ENCODE assay signal across 8 cellular contexts in the genomic region with DNA sequence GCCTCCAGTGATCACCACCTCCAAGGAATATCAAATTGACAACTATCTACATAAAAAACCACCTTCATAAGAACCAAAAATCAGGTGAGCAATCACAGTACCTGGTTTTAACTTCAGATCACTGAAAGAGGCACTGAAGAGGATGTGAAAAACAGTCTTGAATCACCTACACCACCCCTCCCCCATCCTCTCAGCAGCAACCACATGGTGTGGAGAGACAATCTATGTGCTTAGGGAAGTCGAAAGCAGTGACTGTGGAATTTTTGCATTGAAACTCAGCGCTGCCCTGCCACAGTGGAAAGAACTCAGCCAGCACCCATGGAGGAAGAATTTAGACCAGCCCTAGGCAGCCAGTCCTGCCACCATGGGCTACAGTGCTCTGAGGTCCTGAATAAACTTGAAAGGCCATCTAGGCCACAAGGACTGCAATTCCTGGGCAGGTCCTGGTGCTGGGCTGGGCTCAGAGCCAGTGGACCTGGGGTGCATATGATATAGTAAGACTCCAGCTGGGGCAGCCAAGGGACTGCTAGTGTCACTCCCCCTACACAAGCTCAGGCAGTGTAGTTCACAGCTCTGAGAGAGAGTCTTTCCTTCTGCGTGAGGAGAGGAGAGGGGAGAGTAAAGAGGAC.
DNase-seq lines count a peak whose midpoint lies in the region; ATAC-seq and TF ChIP-seq lines count a peak whose summit lies in the region.

No MANE protein-coding gene starts in this region.

- H3K4me3 ChIP-seq in GM06990 (replicated peaks; ENCODE audit: low read depth, low read length) (no peak overlapping the region), testis (no peak overlapping the region)
- no peak overlapping the region for H3K4me3 ChIP-seq in Jurkat, Clone E6-1 (ENCODE audit: low read length)
- no peak overlapping the region for H3K4me3 ChIP-seq in effector memory CD4-positive, alpha-beta T cell (ENCODE audit: insufficient read depth, low read depth, low read length, poor library complexity, severe bottlenecking)

- H3K36me3 ChIP-seq in GM06990 (ENCODE audit: control insufficient read depth, insufficient read depth, low read length), result no peaks in the 10 kb centered on the region; the same call in 1 of the 2 replicates
- no peaks in the 10 kb centered on the region for H3K36me3 ChIP-seq in testis (ENCODE audit: low read depth, missing control alignments)
- peaks cover 11% of the 10 kb centered on the region for H3K36me3 ChIP-seq in effector memory CD4-positive, alpha-beta T cell (ENCODE audit: control insufficient read depth, insufficient read depth, low read length)

- 79 to 88% methylated on average over 2 to 3 of the region's 3 CpGs for WGBS in testis, 2 donors

- H3K27ac ChIP-seq in testis, result no peak overlapping the region
- no peak overlapping the region for H3K27ac ChIP-seq in effector memory CD4-positive, alpha-beta T cell (ENCODE audit: insufficient read depth, low read length, poor library complexity, severe bottlenecking)

- TF ChIP-seq CTCF in GM06990 (IDR thresholded peaks at IDR 0.05; ENCODE audit: insufficient read depth, low read length, poor library complexity, severe bottlenecking) (no peak), testis (IDR thresholded peaks at IDR 0.05) (no peak)

- intact Hi-C loops in head of caudate nucleus (cut with DNase I) (no loop called here), testis (cut with DNase I; ENCODE audit: low total_unique reads) (no loop called here)

- no peak for TF ChIP-seq POLR2A in testis (IDR thresholded peaks at IDR 0.05)

- peaks cover 12% of the 10 kb centered on the region for H3K4me1 ChIP-seq in testis
- H3K4me1 ChIP-seq in effector memory CD4-positive, alpha-beta T cell (ENCODE audit: control insufficient read depth, insufficient read depth, low read length, poor library complexity, severe bottlenecking), result no peaks in the 10 kb centered on the region

- H3K9me3 ChIP-seq in testis, result no peaks in the 10 kb centered on the region
- no peaks in the 10 kb centered on the region for H3K9me3 ChIP-seq in effector memory CD4-positive, alpha-beta T cell (ENCODE audit: control insufficient read depth, low read length)

- no peaks in the 10 kb centered on the region for H3K27me3 ChIP-seq in GM06990 (replicated peaks; ENCODE audit: control insufficient read depth, insufficient read depth, low read length)
- no peaks in the 10 kb centered on the region for H3K27me3 ChIP-seq in testis
- no peaks in the 10 kb centered on the region for H3K27me3 ChIP-seq in effector memory CD4-positive, alpha-beta T cell (replicated peaks; ENCODE audit: control insufficient read depth, insufficient read depth, low read length, poor library complexity, severe bottlenecking)

- peak; percentile 73 for ATAC-seq in GM21423 (IDR thresholded peaks at IDR 0.05; ENCODE audit: unreplicated experiment)
- no peak for ATAC-seq in HG02678 (IDR thresholded peaks at IDR 0.05; ENCODE audit: unreplicated experiment)

- DNase-seq in GM06990 (ENCODE audit: extremely low read depth, insufficient read length) (peak; percentile 25), head of caudate nucleus (peak in 23 of 42 donors; percentile 10 to 62 (median 31)), testis (no peak), pons (ENCODE audit: low spot score) (no peak)
- peak; percentile 28 for DNase-seq in Jurkat, Clone E6-1 (ENCODE audit: low read depth, low spot score)
- no peak for DNase-seq in effector memory CD4-positive, alpha-beta T cell

Comparison
In these comparisons a context has a peak if more than half of its experiments do, and no peak if none do; other contexts are left out.
1. DNase-seq: peak in GM06990 (single experiment), Jurkat, Clone E6-1 (single experiment) and head of caudate nucleus (23 of 42); none in testis (single experiment), effector memory CD4-positive, alpha-beta T cell (0 of 3) and pons (single experiment).